In genomic region chr19:49811328-49811727, GRCh38 we compare ENCODE assay signal across 1 cellular context.
TF ChIP-seq lines count a peak whose summit lies in the region.

No MANE protein-coding gene starts in this region.

TF ChIP-seq in endothelial cell of umbilical vein, 7 proteins besides CTCF, POLR2A, EP300 and RAD21:
- TF ChIP-seq FOS (IDR thresholded peaks at IDR 0.05; ENCODE audit: borderline replicate concordance, insufficient read depth, low read length) (no peak), MAX (IDR thresholded peaks at IDR 0.05; ENCODE audit: insufficient read depth, insufficient read length) (no peak), EZH2 (IDR thresholded peaks at IDR 0.05; ENCODE audit: borderline replicate concordance, low read depth, low read length, severe bottlenecking) (no peak), POLR2AphosphoS5 (IDR thresholded peaks at IDR 0.05; ENCODE audit: insufficient read depth, low read depth, low read length) (no peak), GATA2 (IDR thresholded peaks at IDR 0.05; ENCODE audit: insufficient read depth, insufficient read length, low read depth, low read length) (no peak), MYC (IDR thresholded peaks at IDR 0.05; ENCODE audit: low read depth, low read length) (no peak), JUN (IDR thresholded peaks at IDR 0.05; ENCODE audit: borderline replicate concordance, insufficient read depth, insufficient read length, low read depth) (no peak)
TF ChIP-seq in endothelial cell of umbilical vein: peak in this region for 0.
